In genomic region chr14:35302211-35302528, GRCh38 we compare ENCODE assay signal across 21 cellular contexts. TPM values are rescaled to one million over a fixed set of nuclear protein-coding genes. Genes with fewer than 3 reads are reported as not detected.
DNase-seq lines count a peak whose midpoint lies in the region.
"Had no signal": no experiment of that assay in that cellular context is flagged by ENCODE, and none has a peak within 500 bp of the region (broad histone marks: within the 10 kb centered on the region; RNA-seq: fewer than 3 reads in every experiment).

No MANE protein-coding gene starts in this region.

- no peak overlapping the region for H3K27ac ChIP-seq in CD8-positive, alpha-beta memory T cell (ENCODE audit: low read depth, low read length)
- H3K27ac ChIP-seq in trophoblast cell (ENCODE audit: low read depth, low read length) = no peak overlapping the region
- H3K27ac ChIP-seq: RWPE1 had no signal

- H3K4me1 Mint-ChIP-seq in activated T-cell treated with anti-CD3 and anti-CD28 coated beads, Interleukin-2, amount 50 U/mL, for 24 hours (ENCODE audit: low read depth) = peaks cover 77% of the 10 kb centered on the region
- peaks cover 50 to 77% (median 70%) of the 10 kb centered on the region in 3 donors for H3K4me1 Mint-ChIP-seq in CD8-positive, alpha-beta memory T cell
- H3K4me1 Mint-ChIP-seq in activated T-helper 2 cell treated with anti-CD3 and anti-CD28 coated beads, Interferon-gamma antibody, Interleukin-2, Interleukin-4, amounts not matched to agents 10 μg/mL and 5 μg/mL and 100 μg/mL, durations not matched to agents 14 hours and 24 hours and 36 hours (ENCODE audit: low read depth) = peaks cover 48% of the 10 kb centered on the region

- no peak overlapping the region for H3K4me2 ChIP-seq in trophoblast cell (ENCODE audit: low read length)

- H3K36me3 ChIP-seq in CD8-positive, alpha-beta memory T cell (ENCODE audit: insufficient read depth, low read length) = no peaks in the 10 kb centered on the region
- peaks cover 4% of the 10 kb centered on the region in 2 experiments for H3K36me3 ChIP-seq in trophoblast cell (ENCODE audit: control insufficient read depth in 1 of 2, insufficient read depth in 2 of 2, low read length in 2 of 2)

- no peak overlapping the region for H4K91ac ChIP-seq in trophoblast cell (ENCODE audit: low read depth, low read length)

- no peaks in the 10 kb centered on the region for H3K27me3 ChIP-seq in CD8-positive, alpha-beta memory T cell (ENCODE audit: insufficient read depth, low read length, poor library complexity, severe bottlenecking)
- no peaks in the 10 kb centered on the region for H3K27me3 ChIP-seq in trophoblast cell (ENCODE audit: insufficient read depth, low read length)

- H2AFZ ChIP-seq in trophoblast cell (ENCODE audit: insufficient read depth, low read length, poor library complexity) = no peak overlapping the region

- H2AK5ac ChIP-seq in trophoblast cell (ENCODE audit: low read length) = no peak overlapping the region

- H3K9me3 ChIP-seq in CD8-positive, alpha-beta memory T cell (ENCODE audit: low read length) = no peaks in the 10 kb centered on the region
- no peaks in the 10 kb centered on the region for H3K9me3 ChIP-seq in trophoblast cell (ENCODE audit: insufficient read depth, low read depth, low read length)

- H4K12ac ChIP-seq in trophoblast cell (ENCODE audit: low read depth, low read length) = no peak overlapping the region

- POLR2A ChIA-PET in CD8-positive, alpha-beta memory T cell (lab: Charles Lee) = no interaction called here

- intact Hi-C loops in activated T-helper 2 cell treated with anti-CD3 and anti-CD28 coated beads, Interferon-gamma antibody, Interleukin-2, Interleukin-4, amounts not matched to agents 10 μg/mL and 5 μg/mL and 100 μg/mL, durations not matched to agents 14 hours and 24 hours and 36 hours (cut with micrococcal nuclease) = loop anchor here (1.0 kb wide), 2 partner anchors 10 to 12 kb away; partner anchors contain the start of gene PSMA6

- no peaks in the 10 kb centered on the region for H3K9me3 Mint-ChIP-seq in activated T-cell treated with anti-CD3 and anti-CD28 coated beads, Interleukin-2, amount 50 U/mL, for 24 hours
- H3K9me3 Mint-ChIP-seq in CD8-positive, alpha-beta memory T cell = no peaks in the 10 kb centered on the region
- no peaks in the 10 kb centered on the region for H3K9me3 Mint-ChIP-seq in activated T-helper 2 cell treated with anti-CD3 and anti-CD28 coated beads, Interferon-gamma antibody, Interleukin-2, Interleukin-4, amounts not matched to agents 10 μg/mL and 5 μg/mL and 100 μg/mL, durations not matched to agents 14 hours and 24 hours and 36 hours
- H3K9me3 Mint-ChIP-seq: dendritic cell treated with granulocyte-macrophage colony-stimulating factor and Interleukin-4, amounts not matched to agents 40 ng/mL and 50 ng/mL, for 4 days; type B pancreatic cell had no signal

- H3K18ac ChIP-seq in trophoblast cell (ENCODE audit: low read length) = no peak overlapping the region

- peaks cover 53% of the 10 kb centered on the region for H3K4me1 ChIP-seq in CD8-positive, alpha-beta memory T cell (ENCODE audit: insufficient read depth, low read length)
- no peaks in the 10 kb centered on the region for H3K4me1 ChIP-seq in trophoblast cell (ENCODE audit: control insufficient read depth in 1 of 2, insufficient read depth in 2 of 2, low read length in 2 of 2)

- H4K8ac ChIP-seq in trophoblast cell (ENCODE audit: low read depth, low read length) = no peak overlapping the region

- no peak for DNase-seq in activated T-cell treated with anti-CD3 and anti-CD28 coated beads, Interleukin-2, amount 50 U/mL, for 24 hours
- no peak for DNase-seq in activated T-cell treated with anti-CD3 and anti-CD28 coated beads, Interleukin-2, amount 50 U/mL, for 1 hour
- no peak for DNase-seq in CD8-positive, alpha-beta memory T cell
- DNase-seq in activated T-helper 2 cell treated with anti-CD3 and anti-CD28 coated beads, Interferon-gamma antibody, Interleukin-2, Interleukin-4, amounts not matched to agents 10 μg/mL and 5 μg/mL and 100 μg/mL, durations not matched to agents 14 hours and 24 hours and 36 hours (ENCODE audit: low spot score) = no peak
- DNase-seq in trophoblast cell = no peak
- DNase-seq in mucosa of gallbladder (ENCODE audit: low spot score) = no peak
- no peak for DNase-seq in NCI-H2171 (lab: John Stamatoyannopoulos, UW)
- no peak for DNase-seq in HT-29 (ENCODE audit: low spot score)
- DNase-seq: activated gamma-delta T cell; foreskin melanocyte; GOT3; left cardiac atrium; midbrain; NCI-H1694 treated with DMSO at 0.1 percent for 48 hours; NCI-H446; stimulated activated CD4-positive, alpha-beta T cell treated with anti-CD3 and anti-CD28 coated beads, Interleukin-15, amount 100 ng/mL, for 24 hours; stimulated activated naive B cell treated with anti-CD40 and anti-IgM and Interleukin-4, amounts not matched to agents 10 μg/mL and 1 μg/mL and 100 μg/mL, for 72 hours had no signal

- no peak overlapping the region for H2BK5ac ChIP-seq in trophoblast cell (ENCODE audit: low read depth, low read length, poor library complexity)

- no CpG with 5 or more reads among the region's 1 CpG for WGBS in trophoblast cell (ENCODE audit: extremely low coverage, insufficient coverage, insufficient read length)

- H3K36me3 Mint-ChIP-seq in activated T-cell treated with anti-CD3 and anti-CD28 coated beads, Interleukin-2, amount 50 U/mL, for 24 hours (ENCODE audit: low read depth) = peaks cover 82% of the 10 kb centered on the region
- H3K36me3 Mint-ChIP-seq in CD8-positive, alpha-beta memory T cell = peaks cover 0 to 17% (median 4%) of the 10 kb centered on the region in 3 donors
- H3K36me3 Mint-ChIP-seq in activated T-helper 2 cell treated with anti-CD3 and anti-CD28 coated beads, Interferon-gamma antibody, Interleukin-2, Interleukin-4, amounts not matched to agents 10 μg/mL and 5 μg/mL and 100 μg/mL, durations not matched to agents 14 hours and 24 hours and 36 hours (ENCODE audit: low read depth) = peaks cover 56% of the 10 kb centered on the region

- peak overlapping the region; percentile 47 for H3K4me3 Mint-ChIP-seq in activated T-cell treated with anti-CD3 and anti-CD28 coated beads, Interleukin-2, amount 50 U/mL, for 24 hours
- H3K4me3 Mint-ChIP-seq in CD8-positive, alpha-beta memory T cell = peak overlapping the region in 5 of 7 donors; percentile 39 to 75 (median 45)
- no peak overlapping the region for H3K4me3 Mint-ChIP-seq in activated T-helper 2 cell treated with anti-CD3 and anti-CD28 coated beads, Interferon-gamma antibody, Interleukin-2, Interleukin-4, amounts not matched to agents 10 μg/mL and 5 μg/mL and 100 μg/mL, durations not matched to agents 14 hours and 24 hours and 36 hours (ENCODE audit: low read depth)
- H3K4me3 Mint-ChIP-seq: dendritic cell treated with granulocyte-macrophage colony-stimulating factor and Interleukin-4, amounts not matched to agents 40 ng/mL and 50 ng/mL, for 4 days; type B pancreatic cell had no signal

- H3K23ac ChIP-seq in trophoblast cell (ENCODE audit: low read length) = no peak overlapping the region

- H2BK12ac ChIP-seq in trophoblast cell (ENCODE audit: low read length) = no peak overlapping the region

- H3K79me1 ChIP-seq in trophoblast cell (ENCODE audit: low read length) = no peaks in the 10 kb centered on the region

- no peak overlapping the region for H3K9ac ChIP-seq in trophoblast cell (ENCODE audit: low read length)

- no peak overlapping the region for H3K4me3 ChIP-seq in CD8-positive, alpha-beta memory T cell (ENCODE audit: low read length)
- H3K4me3 ChIP-seq in trophoblast cell (ENCODE audit: low read depth, low read length) = no peak overlapping the region

- no peak overlapping the region for H2BK120ac ChIP-seq in trophoblast cell (ENCODE audit: insufficient read depth, low read length, poor library complexity)

- peaks cover 12% of the 10 kb centered on the region for H3K79me2 ChIP-seq in trophoblast cell (ENCODE audit: control insufficient read depth, insufficient read depth, low read length, poor library complexity)

- H3K27me3 Mint-ChIP-seq in activated T-cell treated with anti-CD3 and anti-CD28 coated beads, Interleukin-2, amount 50 U/mL, for 24 hours = no peaks in the 10 kb centered on the region
- H3K27me3 Mint-ChIP-seq in CD8-positive, alpha-beta memory T cell = no peaks in the 10 kb centered on the region
- no peaks in the 10 kb centered on the region for H3K27me3 Mint-ChIP-seq in activated T-helper 2 cell treated with anti-CD3 and anti-CD28 coated beads, Interferon-gamma antibody, Interleukin-2, Interleukin-4, amounts not matched to agents 10 μg/mL and 5 μg/mL and 100 μg/mL, durations not matched to agents 14 hours and 24 hours and 36 hours (ENCODE audit: low read depth)
- H3K27me3 Mint-ChIP-seq: brain; dendritic cell treated with granulocyte-macrophage colony-stimulating factor and Interleukin-4, amounts not matched to agents 40 ng/mL and 50 ng/mL, for 4 days; stimulated activated naive B cell treated with anti-CD40 and anti-IgM and Interleukin-4, amounts not matched to agents 10 μg/mL and 1 μg/mL and 100 μg/mL, for 72 hours; type B pancreatic cell had no signal

- H3K14ac ChIP-seq in trophoblast cell (ENCODE audit: low read length) = no peak overlapping the region

- H3K27ac Mint-ChIP-seq in activated T-cell treated with anti-CD3 and anti-CD28 coated beads, Interleukin-2, amount 50 U/mL, for 24 hours = peak overlapping the region; percentile 91
- H3K27ac Mint-ChIP-seq in CD8-positive, alpha-beta memory T cell = peak overlapping the region; percentile 40 to 83 (median 70)
- peak overlapping the region; percentile 82 for H3K27ac Mint-ChIP-seq in activated T-helper 2 cell treated with anti-CD3 and anti-CD28 coated beads, Interferon-gamma antibody, Interleukin-2, Interleukin-4, amounts not matched to agents 10 μg/mL and 5 μg/mL and 100 μg/mL, durations not matched to agents 14 hours and 24 hours and 36 hours
- H3K27ac Mint-ChIP-seq: stimulated activated naive B cell treated with anti-CD40 and anti-IgM and Interleukin-4, amounts not matched to agents 10 μg/mL and 1 μg/mL and 100 μg/mL, for 72 hours had no signal

- peak overlapping the region; percentile 64 for H3K4ac ChIP-seq in trophoblast cell (ENCODE audit: low read depth, low read length)

- CTCF ChIA-PET in CD8-positive, alpha-beta memory T cell (lab: Charles Lee) = no interaction called here

RNA-seq across cellular contexts. Expression of gene PSMA6, which starts 10.0 kb away (rescaled TPM):
- 100 to 1,000 TPM; 399 to 400 TPM for total RNA-seq in CD8-positive, alpha-beta memory T cell
- 305 TPM for polyA plus RNA-seq in CD8-positive, alpha-beta memory T cell
- 396 and 397 TPM in 2 replicates for total RNA-seq in activated T-helper 2 cell treated with anti-CD3 and anti-CD28 coated beads, Interferon-gamma antibody, Interleukin-2, Interleukin-4, amounts not matched to agents 10 μg/mL and 5 μg/mL and 100 μg/mL, durations not matched to agents 14 hours and 24 hours and 36 hours
- polyA plus RNA-seq in trophoblast cell (2013) = 454 and 493 TPM in 2 replicates
- 93.8 TPM for total RNA-seq in mucosa of gallbladder
- total RNA-seq in HT-29 (2014; rRNA removed; shearing (Covaris generic)) = 80.3 and 112 TPM in 2 replicates
